In genomic region chr7:2399848-2400587, GRCh38 we compare ENCODE assay signal across 7 cellular contexts. TPM values are rescaled to one million over a fixed set of nuclear protein-coding genes. Genes with fewer than 3 reads are reported as not detected.
A peak's percentile ranks its signal among the peaks of the same experiment; 100 is the strongest.
DNase-seq lines count a peak whose midpoint lies in the region; ATAC-seq and TF ChIP-seq lines count a peak whose summit lies in the region.

No MANE protein-coding gene starts in this region.

- H3K4me2 ChIP-seq in parathyroid adenoma (ENCODE audit: low read length): peak overlapping the region; percentile 54

- H3K79me2 ChIP-seq in parathyroid adenoma: peaks cover 2% of the 10 kb centered on the region

- no peak overlapping the region for H3K9ac ChIP-seq in parathyroid adenoma

- peaks cover 10% of the 10 kb centered on the region for H3K4me1 ChIP-seq in parathyroid adenoma

- ATAC-seq in GM18511 (IDR thresholded peaks at IDR 0.05; ENCODE audit: unreplicated experiment) (peak; percentile 34), HG03175 (IDR thresholded peaks at IDR 0.05; ENCODE audit: unreplicated experiment) (no peak), HG02970 (IDR thresholded peaks at IDR 0.05; ENCODE audit: low FRiP score, unreplicated experiment) (no peak)
- no peak for ATAC-seq in activated T-helper 17 cell treated with anti-CD3 and anti-CD28 coated beads, Interleukin-2, amount 50 U/mL, for 72 hours (replicated peaks)

- H3K27ac ChIP-seq in parathyroid adenoma: peak overlapping the region; percentile 85

- peak overlapping the region; percentile 22 for H3K4me3 ChIP-seq in parathyroid adenoma (ENCODE audit: low read depth, low read length)

- H3K27ac Mint-ChIP-seq in activated T-helper 17 cell treated with anti-CD3 and anti-CD28 coated beads, Interleukin-2, amount 50 U/mL, for 72 hours: peak overlapping the region; percentile 72

- H3K9me3 Mint-ChIP-seq in activated T-helper 17 cell treated with anti-CD3 and anti-CD28 coated beads, Interleukin-2, amount 50 U/mL, for 72 hours: no peaks in the 10 kb centered on the region

- peak overlapping the region; percentile 27 for H3K4me3 Mint-ChIP-seq in activated T-helper 17 cell treated with anti-CD3 and anti-CD28 coated beads, Interleukin-2, amount 50 U/mL, for 72 hours

- peak overlapping the region; percentile 83 for H2AFZ ChIP-seq in parathyroid adenoma

- peaks cover 24% of the 10 kb centered on the region for H3K4me1 Mint-ChIP-seq in activated T-helper 17 cell treated with anti-CD3 and anti-CD28 coated beads, Interleukin-2, amount 50 U/mL, for 72 hours

- no peaks in the 10 kb centered on the region for H3K36me3 Mint-ChIP-seq in activated T-helper 17 cell treated with anti-CD3 and anti-CD28 coated beads, Interleukin-2, amount 50 U/mL, for 72 hours (ENCODE audit: low read depth)

- no peaks in the 10 kb centered on the region for H3K27me3 ChIP-seq in parathyroid adenoma (ENCODE audit: control insufficient read depth, insufficient read depth, low read length)

- no peaks in the 10 kb centered on the region for H3K36me3 ChIP-seq in parathyroid adenoma (ENCODE audit: control insufficient read depth, insufficient read depth, low read length)

- H3K9me3 ChIP-seq in parathyroid adenoma (ENCODE audit: control insufficient read depth, low read length): no peaks in the 10 kb centered on the region

- DNase-seq in NCI-H2081 (lab: John Stamatoyannopoulos, UW) (peak; percentile 30 to 71), glomerular endothelial cell (ENCODE audit: extremely low read depth, low read depth, low spot score) (peak; percentile 78)

- no peak for TF ChIP-seq CTCF in parathyroid adenoma (IDR thresholded peaks at IDR 0.05)

- H3K27me3 Mint-ChIP-seq in activated T-helper 17 cell treated with anti-CD3 and anti-CD28 coated beads, Interleukin-2, amount 50 U/mL, for 72 hours: no peaks in the 10 kb centered on the region

RNA-seq across cellular contexts. Expression of gene CHST12, which starts 3.4 kb away (rescaled TPM):
- 1 to 10 TPM; 4.8 to 8.5 TPM for total RNA-seq in activated T-helper 17 cell treated with anti-CD3 and anti-CD28 coated beads, Interleukin-2, amount 50 U/mL, for 72 hours
- 22.2 and 32.6 TPM in 2 replicates for total RNA-seq in glomerular endothelial cell

RNA-seq across cellular contexts. Expression of gene EIF3B, which starts 45.4 kb away (rescaled TPM):
- 100 to 1,000 TPM; 145 to 283 TPM for total RNA-seq in activated T-helper 17 cell treated with anti-CD3 and anti-CD28 coated beads, Interleukin-2, amount 50 U/mL, for 72 hours
- total RNA-seq in glomerular endothelial cell: 150 and 181 TPM in 2 replicates
